8 cellular contexts compared by ENCODE assay signal in the genomic region with DNA sequence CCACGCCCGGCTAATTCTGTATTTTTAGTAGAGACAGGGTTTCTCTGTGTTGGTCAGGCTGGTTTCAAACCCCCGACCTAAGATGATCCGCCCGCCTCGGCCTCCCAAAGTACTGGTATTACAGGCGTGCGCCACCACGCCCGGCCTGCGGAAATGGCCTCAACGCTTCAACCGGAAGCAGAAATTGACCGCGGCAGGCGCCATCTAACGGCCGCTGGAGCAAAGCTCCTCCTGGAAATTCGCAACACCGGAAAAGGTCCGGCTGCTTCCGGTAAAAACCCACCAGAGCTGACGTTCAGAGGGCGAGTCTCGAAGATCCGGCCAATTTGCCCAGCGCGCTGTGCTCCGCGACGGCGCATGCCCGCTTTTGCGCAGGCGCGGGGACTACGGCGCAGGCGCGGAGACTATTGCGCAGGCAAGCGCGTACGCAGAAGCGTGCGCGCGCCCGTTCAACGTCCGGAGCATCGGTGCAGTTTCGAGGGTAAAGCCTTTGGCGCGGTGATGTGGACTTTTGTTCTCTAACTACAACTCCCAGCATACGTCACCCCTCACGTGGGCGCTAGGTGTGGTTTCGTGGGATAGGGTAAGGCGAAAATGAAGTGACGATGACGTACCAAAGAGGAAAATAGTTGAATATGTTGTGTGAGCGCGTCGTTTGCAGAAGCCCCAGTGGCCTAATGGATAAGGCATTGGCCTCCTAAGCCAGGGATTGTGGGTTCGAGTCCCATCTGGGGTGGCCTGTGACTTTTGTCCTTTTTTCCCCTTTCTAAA. TPM values are rescaled to one million over a fixed set of nuclear protein-coding genes. Genes with fewer than 3 reads are reported as not detected.
DNase-seq lines count a peak whose midpoint lies in the region; ATAC-seq and TF ChIP-seq lines count a peak whose summit lies in the region.

No MANE protein-coding gene starts in this region.

- peak; percentile 99 for DNase-seq in NCI-H1417 treated with DMSO at 0.1 percent for 48 hours (lab: John Stamatoyannopoulos, UW)
- DNase-seq in SW 1271 (lab: John Stamatoyannopoulos, UW): peak; percentile 99 to 100
- peak; percentile 99 for DNase-seq in adipocyte (ENCODE audit: low read depth)
- peak; percentile 99 to 100 for DNase-seq in cardiac muscle cell (ENCODE audit: low read depth in 1 of 2, low spot score in 1 of 2)
- DNase-seq in tibial nerve (ENCODE audit: low spot score in 2 of 2): peak; percentile 100

- peak overlapping the region; percentile 100 for H2AFZ ChIP-seq in parathyroid adenoma

- peaks cover 7% of the 10 kb centered on the region for H3K79me2 ChIP-seq in parathyroid adenoma

- H3K4me3 ChIP-seq in adipocyte (ENCODE audit: low read length) (peak overlapping the region; percentile 99), cardiac muscle cell (peak overlapping the region; percentile 89), parathyroid adenoma (ENCODE audit: low read depth, low read length) (peak overlapping the region; percentile 98), tibial nerve (peak overlapping the region; percentile 80 to 94 (median 86))

- TF ChIP-seq EP300 in tibial nerve (IDR thresholded peaks at IDR 0.05): peak; percentile 96 to 98

- peak overlapping the region; percentile 97 for H3K4me2 ChIP-seq in parathyroid adenoma (ENCODE audit: low read length)

- TF ChIP-seq POLR2A in tibial nerve (IDR thresholded peaks at IDR 0.05): peak; percentile 55 to 79

- H3K9me3 ChIP-seq in adipocyte (ENCODE audit: control insufficient read depth, low read length) (peaks cover 2% of the 10 kb centered on the region), cardiac muscle cell (ENCODE audit: low read depth) (no peaks in the 10 kb centered on the region), parathyroid adenoma (ENCODE audit: control insufficient read depth, low read length) (no peaks in the 10 kb centered on the region), tibial nerve (peaks cover 0 to 9% (median 0%) of the 10 kb centered on the region in 4 donors)

- H3K27ac ChIP-seq in cardiac muscle cell (peak overlapping the region; percentile 99), parathyroid adenoma (peak overlapping the region; percentile 100), tibial nerve (peak overlapping the region; percentile 98 to 100 (median 100))

- peaks cover under 1% of the 10 kb centered on the region for H3K36me3 ChIP-seq in adipocyte (ENCODE audit: control insufficient read depth, insufficient read depth, low read length, severe bottlenecking)
- peaks cover under 1% of the 10 kb centered on the region for H3K36me3 ChIP-seq in cardiac muscle cell
- H3K36me3 ChIP-seq in parathyroid adenoma (ENCODE audit: control insufficient read depth, insufficient read depth, low read length): no peaks in the 10 kb centered on the region
- no peaks in the 10 kb centered on the region for H3K36me3 ChIP-seq in tibial nerve

- H3K9ac ChIP-seq in adipocyte (ENCODE audit: low read length): peak overlapping the region; percentile 100
- H3K9ac ChIP-seq in parathyroid adenoma: peak overlapping the region; percentile 99

- ATAC-seq in HG02840 (IDR thresholded peaks at IDR 0.05; ENCODE audit: low FRiP score, unreplicated experiment): peak; percentile 89

- TF ChIP-seq CTCF in GM12874 (IDR thresholded peaks at IDR 0.05; ENCODE audit: insufficient read depth, low read depth, low read length) (peak; percentile 77), cardiac muscle cell (IDR thresholded peaks at IDR 0.05; ENCODE audit: low read depth, low read length) (peak; percentile 84), parathyroid adenoma (IDR thresholded peaks at IDR 0.05) (peak; percentile 91), tibial nerve (IDR thresholded peaks at IDR 0.05) (peak; percentile 69 to 84 (median 76))

- H3K4me1 ChIP-seq in adipocyte (ENCODE audit: control insufficient read depth, insufficient read depth, low read length) (peaks cover 10% of the 10 kb centered on the region), cardiac muscle cell (ENCODE audit: low read depth) (no peaks in the 10 kb centered on the region), parathyroid adenoma (peaks cover 3% of the 10 kb centered on the region), tibial nerve (peaks cover 0 to 17% (median 12%) of the 10 kb centered on the region in 4 donors)

- no peaks in the 10 kb centered on the region for H3K27me3 ChIP-seq in adipocyte (replicated peaks; ENCODE audit: control insufficient read depth, insufficient read depth, low read length)
- H3K27me3 ChIP-seq in cardiac muscle cell: no peaks in the 10 kb centered on the region
- H3K27me3 ChIP-seq in parathyroid adenoma (ENCODE audit: control insufficient read depth, insufficient read depth, low read length): no peaks in the 10 kb centered on the region
- no peaks in the 10 kb centered on the region for H3K27me3 ChIP-seq in tibial nerve

- 2 to 9% methylated on average over 12 to 58 of the region's 66 CpGs for WGBS in tibial nerve, 2 donors

RNA-seq across cellular contexts. Expression of gene FMC1, which starts 0.9 kb away (rescaled TPM):
- total RNA-seq in cardiac muscle cell (10.9 and 22.5 TPM in 2 replicates), tibial nerve (1 to 10 TPM; 5.9 to 8.6 (median 7.5) TPM)
- 101 and 129 TPM in 2 replicates for polyA plus RNA-seq in cardiac muscle cell

RNA-seq across cellular contexts. Expression of gene LUC7L2, which starts 19.5 kb away (rescaled TPM):
- 55.1 and 105 TPM in 2 replicates for total RNA-seq in cardiac muscle cell
- polyA plus RNA-seq in cardiac muscle cell: 87.8 and 109 TPM in 2 replicates
- total RNA-seq in tibial nerve: 100 to 1,000 TPM in 2 of 4 donors, 10 to 100 TPM in 2; 76.2 to 107 (median 102) TPM

Comparison
In these comparisons a context has a peak if more than half of its experiments do, and no peak if none do; other contexts are left out.
1. Peak in every context shown above with its lines: DNase-seq, ATAC-seq, H3K4me3 ChIP-seq and H3K27ac ChIP-seq.